ENCODE assay signal across 23 cellular contexts in genomic region chr19:38502410-38503143, GRCh38.
"Had no signal": no experiment of that assay in that cellular context is flagged by ENCODE, and none has a peak within 500 bp of the region (broad histone marks: within the 10 kb centered on the region; RNA-seq: fewer than 3 reads in every experiment).

No MANE protein-coding gene starts in this region.

- H3K4me1 ChIP-seq: breast epithelium, colonic mucosa, left lung, sigmoid colon, uterus had no signal

- H3K4me2 ChIP-seq: hepatocyte, smooth muscle cell had no signal

- H3K4me3 ChIP-seq: breast epithelium, colonic mucosa, dorsolateral prefrontal cortex, hepatocyte, left lung, lung, sigmoid colon, smooth muscle cell, uterus had no signal

- H3K36me3 ChIP-seq: breast epithelium, colonic mucosa, left lung, sigmoid colon, uterus had no signal

- H3K79me2 ChIP-seq: hepatocyte had no signal

- H3K27ac ChIP-seq: breast epithelium, colonic mucosa, dorsolateral prefrontal cortex, hepatocyte, left lung, sigmoid colon, uterus had no signal

- H3K27me3 ChIP-seq: breast epithelium, colonic mucosa, dorsolateral prefrontal cortex, hepatocyte, uterus had no signal

- DNase-seq: activated CD8-positive, alpha-beta memory T cell treated with anti-CD3 and anti-CD28 coated beads for 24 hours; activated CD8-positive, alpha-beta memory T cell treated with anti-CD3 and anti-CD28 coated beads, Interleukin-2, amount 50 U/mL, for 4 hours; activated naive CD4-positive, alpha-beta T cell treated with Interleukin-2 at 50 U/mL for 16 hours; activated naive CD8-positive, alpha-beta T cell treated with anti-CD3 and anti-CD28 coated beads for 36 hours; activated T-cell treated with anti-CD3 and anti-CD28 coated beads, Interleukin-2, amount 50 U/mL, for 4 hours; colonic mucosa; dorsolateral prefrontal cortex; effector memory CD8-positive, alpha-beta T cell; foreskin melanocyte; glutamatergic neuron; kidney glomerular epithelial cell; naive thymus-derived CD4-positive, alpha-beta T cell; sigmoid colon; stimulated activated CD4-positive, alpha-beta T cell treated with anti-CD3 and anti-CD28 coated beads, Interleukin-2, amount 100 ng/mL, for 48 hours; stimulated activated CD8-positive, alpha-beta memory T cell treated with anti-CD3 and anti-CD28 coated beads, Interleukin-4, amount 100 ng/mL, for 48 hours; stimulated activated naive B cell treated with anti-CD40 and anti-IgM and Interleukin-4, amounts not matched to agents 10 μg/mL and 1 μg/mL and 100 μg/mL, for 72 hours; trophoblast cell; uterus had no signal

- H3K9me3 ChIP-seq: breast epithelium, colonic mucosa, left lung, sigmoid colon, uterus had no signal

- H2AFZ ChIP-seq: hepatocyte had no signal
